In the genomic region with DNA sequence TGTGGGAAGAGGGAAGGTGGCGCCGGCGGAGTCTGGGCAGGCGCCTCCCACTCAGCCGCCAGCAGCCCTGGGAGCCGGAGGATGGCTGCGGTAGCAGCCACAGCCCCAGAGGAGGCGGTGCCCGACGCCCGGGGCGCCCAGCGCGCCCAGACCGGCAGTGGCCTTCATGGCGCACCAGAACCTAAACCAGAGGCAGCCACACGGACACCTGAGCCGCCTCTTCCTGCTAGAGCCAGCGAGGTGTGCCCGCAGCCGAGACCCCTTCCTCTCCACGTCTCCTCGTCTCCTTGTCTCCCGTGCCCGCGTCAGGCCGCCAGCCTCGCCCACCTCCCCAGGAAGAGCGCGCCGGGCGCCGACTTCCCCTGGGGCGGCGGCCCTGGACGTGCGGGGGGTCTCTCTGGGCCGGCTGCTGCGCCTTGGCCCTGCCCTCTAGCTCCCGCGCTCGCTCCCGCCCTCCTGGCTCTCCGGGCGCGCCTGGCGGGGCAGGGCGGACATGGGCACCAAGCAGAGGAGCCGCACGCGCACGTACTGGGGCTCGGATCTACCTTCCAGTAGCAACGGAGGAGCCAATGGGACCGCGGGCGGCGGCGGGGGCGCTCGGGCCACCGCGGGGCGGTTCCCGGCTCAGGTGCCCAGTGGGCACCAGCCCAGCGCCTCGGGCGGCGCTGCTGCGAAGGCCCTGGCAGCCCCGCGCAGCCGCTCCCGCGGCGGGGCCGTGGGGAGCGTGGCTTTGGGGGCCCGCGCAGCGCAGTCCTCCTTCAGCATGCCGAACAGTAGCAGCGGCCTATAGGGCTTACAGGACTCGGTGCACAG, we compare ENCODE assay signal across 8 cellular contexts. TPM values are rescaled to one million over a fixed set of nuclear protein-coding genes. Genes with fewer than 3 reads are reported as not detected.
DNase-seq lines count a peak whose midpoint lies in the region; ATAC-seq and TF ChIP-seq lines count a peak whose summit lies in the region.

No MANE protein-coding gene starts in this region.

- intact Hi-C loops in heart left ventricle (cut with DNase I): loop anchor here in 1 of 10 donors (10.0 kb wide), 1 partner anchor 63 kb away; no protein-coding TSS in a partner anchor

- DNase-seq in activated CD8-positive, alpha-beta memory T cell treated with anti-CD3 and anti-CD28 coated beads, Interleukin-2, amount 50 U/mL, for 48 hours: peak; percentile 69
- DNase-seq in activated CD8-positive, alpha-beta memory T cell treated with anti-CD3 and anti-CD28 coated beads for 24 hours: no peak
- peak; percentile 36 for DNase-seq in NCI-H2029 (lab: John Stamatoyannopoulos, UW)
- peak; percentile 29 to 75 (median 62) for DNase-seq in heart left ventricle
- peak; percentile 91 for DNase-seq in osteoblast (ENCODE audit: insufficient read length, low spot score, missing footprints)
- DNase-seq in mesenteric fat pad (ENCODE audit: low spot score): no peak

- peaks cover 8% of the 10 kb centered on the region for H3K4me1 Mint-ChIP-seq in activated naive CD8-positive, alpha-beta T cell (ENCODE audit: low read depth)

- H3K4me3 Mint-ChIP-seq in activated naive CD8-positive, alpha-beta T cell: peak overlapping the region; percentile 34

- H3K9me3 Mint-ChIP-seq in activated naive CD8-positive, alpha-beta T cell (ENCODE audit: low read depth): no peaks in the 10 kb centered on the region

- WGBS in heart left ventricle, 4 donors: 0 to 3% (median 1%) methylated on average over 22 to 84 of the region's 84 CpGs

- peaks cover 27% of the 10 kb centered on the region for H3K27me3 Mint-ChIP-seq in activated naive CD8-positive, alpha-beta T cell

- TF ChIP-seq CTCF in heart left ventricle (IDR thresholded peaks at IDR 0.05): peak in 3 of 12 donors; percentile 7 to 26 (median 25)
- no peak for TF ChIP-seq CTCF in osteoblast (IDR thresholded peaks at IDR 0.05; ENCODE audit: extremely low read depth, low read depth, low read length)

- no peaks in the 10 kb centered on the region for H3K79me2 ChIP-seq in osteoblast (ENCODE audit: insufficient read depth, low read length)

- H3K4me3 ChIP-seq in heart left ventricle (peak overlapping the region; percentile 62 to 91 (median 72)), osteoblast (ENCODE audit: insufficient read depth, low read length) (peak overlapping the region; percentile 69)

- H3K36me3 ChIP-seq in heart left ventricle: no peaks in the 10 kb centered on the region
- no peaks in the 10 kb centered on the region for H3K36me3 ChIP-seq in osteoblast (ENCODE audit: insufficient read depth, low read length)

- H4K20me1 ChIP-seq in osteoblast (ENCODE audit: insufficient read depth, low read length): no peaks in the 10 kb centered on the region

- H3K36me3 Mint-ChIP-seq in activated naive CD8-positive, alpha-beta T cell: no peaks in the 10 kb centered on the region

- ATAC-seq in heart left ventricle (peak; percentile 73 to 92 (median 92)), GM19035 (IDR thresholded peaks at IDR 0.05; ENCODE audit: unreplicated experiment) (no peak)

- H3K27me3 ChIP-seq in heart left ventricle (peaks cover 0 to 38% (median 0%) of the 10 kb centered on the region in 9 donors), osteoblast (ENCODE audit: insufficient read depth, low read length) (peaks cover 36% of the 10 kb centered on the region)

- peak overlapping the region; percentile 85 for H2AFZ ChIP-seq in osteoblast (ENCODE audit: low read length)

- H3K4me2 ChIP-seq in osteoblast (ENCODE audit: insufficient read depth, low read length): peak overlapping the region; percentile 76

- H3K4me1 ChIP-seq in heart left ventricle (peaks cover 0 to 38% (median 13%) of the 10 kb centered on the region in 12 donors), osteoblast (ENCODE audit: insufficient read depth, low read length) (peaks cover 3% of the 10 kb centered on the region)

- no peak overlapping the region for H3K27ac Mint-ChIP-seq in activated naive CD8-positive, alpha-beta T cell

- peak in 1 of 2 donors; percentile 30 for TF ChIP-seq POLR2A in heart left ventricle (IDR thresholded peaks at IDR 0.05)

- H3K27ac ChIP-seq in heart left ventricle (peak overlapping the region; percentile 50 to 93 (median 84)), osteoblast (ENCODE audit: low read depth, low read length) (no peak overlapping the region)

- no peaks in the 10 kb centered on the region for H3K9me3 ChIP-seq in heart left ventricle
- no peaks in the 10 kb centered on the region for H3K9me3 ChIP-seq in osteoblast (ENCODE audit: low read depth, low read length)

RNA-seq across cellular contexts. Expression of a gene that starts 33.0 kb away (rescaled TPM):
- total RNA-seq in heart left ventricle (1 to 10 TPM in 5 of 9 donors, under 1 TPM in 3, not detected in 1; 0.21 to 1.9 (median 1.1) TPM), osteoblast (0.36 TPM in 1 of 2 replicates, not detected in the other), mesenteric fat pad (not detected)
- under 1 TPM; 0.12 to 0.27 TPM for polyA plus RNA-seq in heart left ventricle

Comparison
In these comparisons a context has a peak if more than half of its experiments do, and no peak if none do; other contexts are left out.
1. DNase-seq: peak in activated CD8-positive, alpha-beta memory T cell treated with anti-CD3 and anti-CD28 coated beads, Interleukin-2, amount 50 U/mL, for 48 hours (single experiment), NCI-H2029 (single experiment), heart left ventricle (5 of 5) and osteoblast (single experiment); none in activated CD8-positive, alpha-beta memory T cell treated with anti-CD3 and anti-CD28 coated beads for 24 hours (single experiment) and mesenteric fat pad (single experiment).